ENCODE assay signal across 1 cellular context in the genomic region with DNA sequence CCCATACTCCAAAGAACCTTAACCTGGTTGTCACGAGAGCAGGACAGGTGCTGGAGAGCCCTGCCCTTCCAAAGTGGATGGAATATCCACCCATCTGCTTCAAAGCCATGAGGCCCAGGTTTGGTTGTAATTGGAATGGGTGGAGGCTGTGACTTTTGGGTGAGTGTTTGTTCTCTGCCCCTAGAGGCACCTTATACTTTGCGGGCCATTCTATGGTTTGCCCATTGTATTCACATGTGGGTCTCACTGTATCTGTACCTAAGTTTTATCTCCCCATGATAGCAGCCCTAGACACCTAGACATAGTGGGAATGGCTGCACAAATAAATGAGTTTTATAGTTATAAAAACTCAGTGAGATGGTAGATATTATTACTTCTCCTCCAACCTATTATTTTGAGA.
TF ChIP-seq lines count a peak whose summit lies in the region.

No MANE protein-coding gene starts in this region.

TF ChIP-seq in GM23338, 12 proteins besides CTCF, POLR2A, EP300 and RAD21 (continued from another document):
- TF ChIP-seq ZNF462 (CRISPR knock-in tag; IDR thresholded peaks at IDR 0.05): no peak
- TF ChIP-seq STAT1 (IDR thresholded peaks at IDR 0.05; ENCODE audit: unreplicated experiment): no peak
